ENCODE assay signal across 1 cellular context in the genomic region with DNA sequence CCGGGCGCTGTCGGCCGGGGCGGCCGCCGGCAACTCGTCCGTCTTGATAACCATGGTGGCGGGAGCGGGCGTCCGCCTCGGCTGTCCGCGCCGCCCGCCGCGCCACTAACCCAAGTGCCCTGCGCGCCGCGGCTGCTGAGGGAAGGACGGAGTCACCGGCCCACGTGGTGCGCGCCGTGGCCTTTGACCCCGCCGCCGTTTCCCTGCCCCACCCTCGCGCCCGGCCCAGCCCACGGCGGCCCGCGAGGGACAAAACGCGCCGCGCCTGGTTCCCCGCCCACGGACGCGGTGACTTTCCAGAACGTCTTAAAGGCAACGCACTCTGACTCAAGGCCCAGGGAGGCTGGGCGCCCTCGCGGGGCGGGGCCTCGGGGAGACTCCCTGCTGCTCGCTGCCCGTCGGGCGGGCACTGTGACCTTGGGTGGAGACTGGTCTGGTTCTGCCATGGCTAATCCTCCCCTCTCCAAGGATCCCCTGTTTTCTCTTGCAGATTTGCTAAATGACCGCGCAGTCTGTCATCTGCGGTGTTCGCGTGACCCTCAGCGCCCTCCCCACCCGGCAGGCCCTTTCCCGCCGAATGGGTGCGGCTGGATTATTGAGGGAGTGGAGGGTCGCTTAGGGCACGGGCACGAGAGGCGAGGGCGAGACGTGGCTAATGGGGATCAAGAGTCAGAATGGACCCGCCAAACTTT.
A peak's percentile ranks its signal among the peaks of the same experiment; 100 is the strongest.
TF ChIP-seq lines count a peak whose summit lies in the region.

A gene with protein sequence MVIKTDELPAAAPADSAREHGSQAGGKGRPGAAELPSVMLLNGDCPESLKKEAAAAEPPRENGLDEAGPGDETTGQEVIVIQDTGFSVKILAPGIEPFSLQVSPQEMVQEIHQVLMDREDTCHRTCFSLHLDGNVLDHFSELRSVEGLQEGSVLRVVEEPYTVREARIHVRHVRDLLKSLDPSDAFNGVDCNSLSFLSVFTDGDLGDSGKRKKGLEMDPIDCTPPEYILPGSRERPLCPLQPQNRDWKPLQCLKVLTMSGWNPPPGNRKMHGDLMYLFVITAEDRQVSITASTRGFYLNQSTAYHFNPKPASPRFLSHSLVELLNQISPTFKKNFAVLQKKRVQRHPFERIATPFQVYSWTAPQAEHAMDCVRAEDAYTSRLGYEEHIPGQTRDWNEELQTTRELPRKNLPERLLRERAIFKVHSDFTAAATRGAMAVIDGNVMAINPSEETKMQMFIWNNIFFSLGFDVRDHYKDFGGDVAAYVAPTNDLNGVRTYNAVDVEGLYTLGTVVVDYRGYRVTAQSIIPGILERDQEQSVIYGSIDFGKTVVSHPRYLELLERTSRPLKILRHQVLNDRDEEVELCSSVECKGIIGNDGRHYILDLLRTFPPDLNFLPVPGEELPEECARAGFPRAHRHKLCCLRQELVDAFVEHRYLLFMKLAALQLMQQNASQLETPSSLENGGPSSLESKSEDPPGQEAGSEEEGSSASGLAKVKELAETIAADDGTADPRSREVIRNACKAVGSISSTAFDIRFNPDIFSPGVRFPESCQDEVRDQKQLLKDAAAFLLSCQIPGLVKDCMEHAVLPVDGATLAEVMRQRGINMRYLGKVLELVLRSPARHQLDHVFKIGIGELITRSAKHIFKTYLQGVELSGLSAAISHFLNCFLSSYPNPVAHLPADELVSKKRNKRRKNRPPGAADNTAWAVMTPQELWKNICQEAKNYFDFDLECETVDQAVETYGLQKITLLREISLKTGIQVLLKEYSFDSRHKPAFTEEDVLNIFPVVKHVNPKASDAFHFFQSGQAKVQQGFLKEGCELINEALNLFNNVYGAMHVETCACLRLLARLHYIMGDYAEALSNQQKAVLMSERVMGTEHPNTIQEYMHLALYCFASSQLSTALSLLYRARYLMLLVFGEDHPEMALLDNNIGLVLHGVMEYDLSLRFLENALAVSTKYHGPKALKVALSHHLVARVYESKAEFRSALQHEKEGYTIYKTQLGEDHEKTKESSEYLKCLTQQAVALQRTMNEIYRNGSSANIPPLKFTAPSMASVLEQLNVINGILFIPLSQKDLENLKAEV (N-terminal part only) (minus strand): TSS at position 157 of the 692 bp plus-strand sequence. CDS start 103 bp downstream, at position 54.

TF ChIP-seq in HEK293, 187 proteins besides CTCF, POLR2A, EP300 and RAD21 (continued from another document and continues in another):
- TF ChIP-seq, protein P1, sequence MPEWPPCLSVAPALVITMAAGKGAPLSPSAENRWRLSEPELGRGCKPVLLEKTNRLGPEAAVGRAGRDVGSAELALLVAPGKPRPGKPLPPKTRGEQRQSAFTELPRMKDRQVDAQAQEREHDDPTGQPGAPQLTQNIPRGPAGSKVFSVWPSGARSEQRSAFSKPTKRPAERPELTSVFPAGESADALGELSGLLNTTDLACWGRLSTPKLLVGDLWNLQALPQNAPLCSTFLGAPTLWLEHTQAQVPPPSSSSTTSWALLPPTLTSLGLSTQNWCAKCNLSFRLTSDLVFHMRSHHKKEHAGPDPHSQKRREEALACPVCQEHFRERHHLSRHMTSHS (tag by site-specific recombination; IDR thresholded peaks at IDR 0.05): no peak
- TF ChIP-seq ZNF558 (tag by site-specific recombination; IDR thresholded peaks at IDR 0.05) (no peak), ZNF510 (tag by site-specific recombination; IDR thresholded peaks at IDR 0.05; ENCODE audit: insufficient replicate concordance) (no peak), ZNF670 (tag by site-specific recombination; IDR thresholded peaks at IDR 0.05; ENCODE audit: low read depth) (no peak), ZIC2 (tag by site-specific recombination; IDR thresholded peaks at IDR 0.05) (peak; percentile 70), ZSCAN23 (tag by site-specific recombination; IDR thresholded peaks at IDR 0.05) (no peak), ZNF548 (tag by site-specific recombination; IDR thresholded peaks at IDR 0.05) (no peak), KLF16 (tag by site-specific recombination; IDR thresholded peaks at IDR 0.05) (peak; percentile 90), KLF1 (tag by site-specific recombination; IDR thresholded peaks at IDR 0.05) (peak; percentile 93), MEIS1 (CRISPR knock-in tag; IDR thresholded peaks at IDR 0.05; ENCODE audit: borderline replicate concordance) (no peak), ZNF48 (tag by site-specific recombination; IDR thresholded peaks at IDR 0.05) (no peak), ZNF354C (tag by site-specific recombination; IDR thresholded peaks at IDR 0.05; ENCODE audit: borderline replicate concordance, low read depth) (no peak), OSR2 (tag by site-specific recombination; IDR thresholded peaks at IDR 0.05) (no peak), ZFP3 (tag by site-specific recombination; IDR thresholded peaks at IDR 0.05; ENCODE audit: low read depth) (no peak), GFI1B (tag by site-specific recombination; IDR thresholded peaks at IDR 0.05) (no peak), ZNF404 (tag by site-specific recombination; IDR thresholded peaks at IDR 0.05) (no peak), ZNF777 (tag by site-specific recombination; IDR thresholded peaks at IDR 0.05; ENCODE audit: borderline replicate concordance) (peak; percentile 78; the same call in 1 of the 2 replicates), ZNF366 (tag by site-specific recombination; conservative IDR thresholded peaks at IDR 0.05) (no peak), ZNF114 (tag by site-specific recombination; IDR thresholded peaks at IDR 0.05) (no peak), ZNF324 (tag by site-specific recombination; IDR thresholded peaks at IDR 0.05) (peak; percentile 56; the same call in 1 of the 2 replicates), SP3 (tag by site-specific recombination; IDR thresholded peaks at IDR 0.05) (peak; percentile 93), ZSCAN16 (tag by site-specific recombination; IDR thresholded peaks at IDR 0.05) (no peak), ZNF211 (tag by site-specific recombination; IDR thresholded peaks at IDR 0.05; ENCODE audit: low read depth) (no peak), ZSCAN30 (tag by site-specific recombination; IDR thresholded peaks at IDR 0.05) (peak; percentile 82), ZNF2 (tag by site-specific recombination; IDR thresholded peaks at IDR 0.05) (no peak), ZFP41 (tag by site-specific recombination; IDR thresholded peaks at IDR 0.05; ENCODE audit: borderline replicate concordance) (no peak), FEZF1 (tag by site-specific recombination; IDR thresholded peaks at IDR 0.05) (peak; percentile 64; the same call in 1 of the 2 replicates)
- TF ChIP-seq, protein P2, sequence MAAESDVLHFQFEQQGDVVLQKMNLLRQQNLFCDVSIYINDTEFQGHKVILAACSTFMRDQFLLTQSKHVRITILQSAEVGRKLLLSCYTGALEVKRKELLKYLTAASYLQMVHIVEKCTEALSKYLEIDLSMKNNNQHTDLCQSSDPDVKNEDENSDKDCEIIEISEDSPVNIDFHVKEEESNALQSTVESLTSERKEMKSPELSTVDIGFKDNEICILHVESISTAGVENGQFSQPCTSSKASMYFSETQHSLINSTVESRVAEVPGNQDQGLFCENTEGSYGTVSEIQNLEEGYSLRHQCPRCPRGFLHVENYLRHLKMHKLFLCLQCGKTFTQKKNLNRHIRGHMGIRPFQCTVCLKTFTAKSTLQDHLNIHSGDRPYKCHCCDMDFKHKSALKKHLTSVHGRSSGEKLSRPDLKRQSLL (tag by site-specific recombination; IDR thresholded peaks at IDR 0.05): no peak
- TF ChIP-seq, protein P3, sequence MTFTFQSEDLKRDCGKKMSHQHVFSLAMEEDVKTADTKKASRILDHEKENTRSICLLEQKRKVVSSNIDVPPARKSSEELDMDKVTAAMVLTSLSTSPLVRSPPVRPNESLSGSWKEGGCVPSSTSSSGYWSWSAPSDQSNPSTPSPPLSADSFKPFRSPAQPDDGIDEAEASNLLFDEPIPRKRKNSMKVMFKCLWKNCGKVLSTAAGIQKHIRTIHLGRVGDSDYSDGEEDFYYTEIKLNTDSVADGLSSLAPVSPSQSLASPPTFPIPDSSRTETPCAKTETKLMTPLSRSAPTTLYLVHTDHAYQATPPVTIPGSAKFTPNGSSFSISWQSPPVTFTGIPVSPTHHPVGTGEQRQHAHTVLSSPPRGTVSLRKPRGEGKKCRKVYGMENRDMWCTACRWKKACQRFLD (tag by site-specific recombination; IDR thresholded peaks at IDR 0.05): no peak
- TF ChIP-seq, protein P4, sequence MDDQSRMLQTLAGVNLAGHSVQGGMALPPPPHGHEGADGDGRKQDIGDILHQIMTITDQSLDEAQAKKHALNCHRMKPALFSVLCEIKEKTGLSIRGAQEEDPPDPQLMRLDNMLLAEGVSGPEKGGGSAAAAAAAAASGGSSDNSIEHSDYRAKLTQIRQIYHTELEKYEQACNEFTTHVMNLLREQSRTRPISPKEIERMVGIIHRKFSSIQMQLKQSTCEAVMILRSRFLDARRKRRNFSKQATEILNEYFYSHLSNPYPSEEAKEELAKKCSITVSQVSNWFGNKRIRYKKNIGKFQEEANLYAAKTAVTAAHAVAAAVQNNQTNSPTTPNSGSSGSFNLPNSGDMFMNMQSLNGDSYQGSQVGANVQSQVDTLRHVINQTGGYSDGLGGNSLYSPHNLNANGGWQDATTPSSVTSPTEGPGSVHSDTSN (CRISPR knock-in tag; IDR thresholded peaks at IDR 0.05): no peak
- TF ChIP-seq, protein P5, sequence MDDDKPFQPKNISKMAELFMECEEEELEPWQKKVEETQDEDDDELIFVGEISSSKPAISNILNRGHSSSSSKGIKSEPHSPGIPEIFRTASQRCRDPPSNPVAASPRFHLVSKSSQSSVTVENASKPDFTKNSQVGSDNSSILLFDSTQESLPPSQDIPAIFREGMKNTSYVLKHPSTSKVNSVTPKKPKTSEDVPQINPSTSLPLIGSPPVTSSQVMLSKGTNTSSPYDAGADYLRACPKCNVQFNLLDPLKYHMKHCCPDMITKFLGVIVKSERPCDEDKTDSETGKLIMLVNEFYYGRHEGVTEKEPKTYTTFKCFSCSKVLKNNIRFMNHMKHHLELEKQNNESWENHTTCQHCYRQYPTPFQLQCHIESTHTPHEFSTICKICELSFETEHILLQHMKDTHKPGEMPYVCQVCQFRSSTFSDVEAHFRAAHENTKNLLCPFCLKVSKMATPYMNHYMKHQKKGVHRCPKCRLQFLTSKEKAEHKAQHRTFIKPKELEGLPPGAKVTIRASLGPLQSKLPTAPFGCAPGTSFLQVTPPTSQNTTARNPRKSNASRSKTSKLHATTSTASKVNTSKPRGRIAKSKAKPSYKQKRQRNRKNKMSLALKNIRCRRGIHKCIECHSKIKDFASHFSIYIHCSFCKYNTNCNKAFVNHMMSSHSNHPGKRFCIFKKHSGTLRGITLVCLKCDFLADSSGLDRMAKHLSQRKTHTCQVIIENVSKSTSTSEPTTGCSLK (tag by site-specific recombination; IDR thresholded peaks at IDR 0.05): no peak
- TF ChIP-seq, protein P6, sequence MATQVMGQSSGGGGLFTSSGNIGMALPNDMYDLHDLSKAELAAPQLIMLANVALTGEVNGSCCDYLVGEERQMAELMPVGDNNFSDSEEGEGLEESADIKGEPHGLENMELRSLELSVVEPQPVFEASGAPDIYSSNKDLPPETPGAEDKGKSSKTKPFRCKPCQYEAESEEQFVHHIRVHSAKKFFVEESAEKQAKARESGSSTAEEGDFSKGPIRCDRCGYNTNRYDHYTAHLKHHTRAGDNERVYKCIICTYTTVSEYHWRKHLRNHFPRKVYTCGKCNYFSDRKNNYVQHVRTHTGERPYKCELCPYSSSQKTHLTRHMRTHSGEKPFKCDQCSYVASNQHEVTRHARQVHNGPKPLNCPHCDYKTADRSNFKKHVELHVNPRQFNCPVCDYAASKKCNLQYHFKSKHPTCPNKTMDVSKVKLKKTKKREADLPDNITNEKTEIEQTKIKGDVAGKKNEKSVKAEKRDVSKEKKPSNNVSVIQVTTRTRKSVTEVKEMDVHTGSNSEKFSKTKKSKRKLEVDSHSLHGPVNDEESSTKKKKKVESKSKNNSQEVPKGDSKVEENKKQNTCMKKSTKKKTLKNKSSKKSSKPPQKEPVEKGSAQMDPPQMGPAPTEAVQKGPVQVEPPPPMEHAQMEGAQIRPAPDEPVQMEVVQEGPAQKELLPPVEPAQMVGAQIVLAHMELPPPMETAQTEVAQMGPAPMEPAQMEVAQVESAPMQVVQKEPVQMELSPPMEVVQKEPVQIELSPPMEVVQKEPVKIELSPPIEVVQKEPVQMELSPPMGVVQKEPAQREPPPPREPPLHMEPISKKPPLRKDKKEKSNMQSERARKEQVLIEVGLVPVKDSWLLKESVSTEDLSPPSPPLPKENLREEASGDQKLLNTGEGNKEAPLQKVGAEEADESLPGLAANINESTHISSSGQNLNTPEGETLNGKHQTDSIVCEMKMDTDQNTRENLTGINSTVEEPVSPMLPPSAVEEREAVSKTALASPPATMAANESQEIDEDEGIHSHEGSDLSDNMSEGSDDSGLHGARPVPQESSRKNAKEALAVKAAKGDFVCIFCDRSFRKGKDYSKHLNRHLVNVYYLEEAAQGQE (tag by site-specific recombination; IDR thresholded peaks at IDR 0.05): no peak
- TF ChIP-seq, protein P7, sequence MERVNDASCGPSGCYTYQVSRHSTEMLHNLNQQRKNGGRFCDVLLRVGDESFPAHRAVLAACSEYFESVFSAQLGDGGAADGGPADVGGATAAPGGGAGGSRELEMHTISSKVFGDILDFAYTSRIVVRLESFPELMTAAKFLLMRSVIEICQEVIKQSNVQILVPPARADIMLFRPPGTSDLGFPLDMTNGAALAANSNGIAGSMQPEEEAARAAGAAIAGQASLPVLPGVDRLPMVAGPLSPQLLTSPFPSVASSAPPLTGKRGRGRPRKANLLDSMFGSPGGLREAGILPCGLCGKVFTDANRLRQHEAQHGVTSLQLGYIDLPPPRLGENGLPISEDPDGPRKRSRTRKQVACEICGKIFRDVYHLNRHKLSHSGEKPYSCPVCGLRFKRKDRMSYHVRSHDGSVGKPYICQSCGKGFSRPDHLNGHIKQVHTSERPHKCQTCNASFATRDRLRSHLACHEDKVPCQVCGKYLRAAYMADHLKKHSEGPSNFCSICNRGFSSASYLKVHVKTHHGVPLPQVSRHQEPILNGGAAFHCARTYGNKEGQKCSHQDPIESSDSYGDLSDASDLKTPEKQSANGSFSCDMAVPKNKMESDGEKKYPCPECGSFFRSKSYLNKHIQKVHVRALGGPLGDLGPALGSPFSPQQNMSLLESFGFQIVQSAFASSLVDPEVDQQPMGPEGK (tag by site-specific recombination; IDR thresholded peaks at IDR 0.05): peak; percentile 59
- TF ChIP-seq, protein P8, sequence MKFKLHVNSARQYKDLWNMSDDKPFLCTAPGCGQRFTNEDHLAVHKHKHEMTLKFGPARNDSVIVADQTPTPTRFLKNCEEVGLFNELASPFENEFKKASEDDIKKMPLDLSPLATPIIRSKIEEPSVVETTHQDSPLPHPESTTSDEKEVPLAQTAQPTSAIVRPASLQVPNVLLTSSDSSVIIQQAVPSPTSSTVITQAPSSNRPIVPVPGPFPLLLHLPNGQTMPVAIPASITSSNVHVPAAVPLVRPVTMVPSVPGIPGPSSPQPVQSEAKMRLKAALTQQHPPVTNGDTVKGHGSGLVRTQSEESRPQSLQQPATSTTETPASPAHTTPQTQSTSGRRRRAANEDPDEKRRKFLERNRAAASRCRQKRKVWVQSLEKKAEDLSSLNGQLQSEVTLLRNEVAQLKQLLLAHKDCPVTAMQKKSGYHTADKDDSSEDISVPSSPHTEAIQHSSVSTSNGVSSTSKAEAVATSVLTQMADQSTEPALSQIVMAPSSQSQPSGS (tag by site-specific recombination; IDR thresholded peaks at IDR 0.05; ENCODE audit: low read depth): no peak
- TF ChIP-seq, protein P9, sequence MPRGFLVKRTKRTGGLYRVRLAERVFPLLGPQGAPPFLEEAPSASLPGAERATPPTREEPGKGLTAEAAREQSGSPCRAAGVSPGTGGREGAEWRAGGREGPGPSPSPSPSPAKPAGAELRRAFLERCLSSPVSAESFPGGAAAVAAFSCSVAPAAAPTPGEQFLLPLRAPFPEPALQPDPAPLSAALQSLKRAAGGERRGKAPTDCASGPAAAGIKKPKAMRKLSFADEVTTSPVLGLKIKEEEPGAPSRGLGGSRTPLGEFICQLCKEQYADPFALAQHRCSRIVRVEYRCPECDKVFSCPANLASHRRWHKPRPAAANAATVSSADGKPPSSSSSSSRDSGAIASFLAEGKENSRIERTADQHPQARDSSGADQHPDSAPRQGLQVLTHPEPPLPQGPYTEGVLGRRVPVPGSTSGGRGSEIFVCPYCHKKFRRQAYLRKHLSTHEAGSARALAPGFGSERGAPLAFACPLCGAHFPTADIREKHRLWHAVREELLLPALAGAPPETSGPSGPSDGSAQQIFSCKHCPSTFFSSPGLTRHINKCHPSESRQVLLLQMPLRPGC (tag by site-specific recombination; IDR thresholded peaks at IDR 0.05): no peak; the same call in 1 of the 2 replicates
